22 cellular contexts compared by ENCODE assay signal in genomic region chr2:8578335-8579244, GRCh38.
A peak's percentile ranks its signal among the peaks of the same experiment; 100 is the strongest.
DNase-seq lines count a peak whose midpoint lies in the region; TF ChIP-seq lines count a peak whose summit lies in the region.
"Had no signal": no experiment of that assay in that cellular context is flagged by ENCODE, and none has a peak within 500 bp of the region (broad histone marks: within the 10 kb centered on the region; RNA-seq: fewer than 3 reads in every experiment).

No MANE protein-coding gene starts in this region.

- TF ChIP-seq EP300 in sigmoid colon (IDR thresholded peaks at IDR 0.05): no peak

- no peaks in the 10 kb centered on the region for H3K36me3 ChIP-seq in MG63
- no peaks in the 10 kb centered on the region for H3K36me3 ChIP-seq in sigmoid colon
- H3K36me3 ChIP-seq: esophagus squamous epithelium, lower lobe of right lung had no signal

- DNase-seq in DMS 273 (lab: John Stamatoyannopoulos, UW; ENCODE audit: unreplicated experiment) (peak; percentile 14), DMS 273 treated with DMSO at 0.1 percent for 48 hours (lab: John Stamatoyannopoulos, UW) (no peak), MG63 (peak; percentile 57), ecto neural progenitor cell (ENCODE audit: low spot score) (peak; percentile 31), sigmoid colon (peak; percentile 57), MV-4-11 (lab: John Stamatoyannopoulos, UW) (no peak), NCI-H146 (lab: John Stamatoyannopoulos, UW) (no peak), OCI-M1 (lab: John Stamatoyannopoulos, UW) (no peak)
- DNase-seq: activated CD4-positive, alpha-beta T cell treated with anti-CD3 and anti-CD28 coated beads for 1 hour; activated naive CD4-positive, alpha-beta T cell; caudate nucleus; effector CD8-positive, alpha-beta T cell; esophagus squamous epithelium; glutamatergic neuron; lower lobe of right lung; MM.1S; NCI-H2081 treated with DMSO at 0.1 percent for 48 hours; NCI-H526; stimulated activated CD4-positive, alpha-beta T cell treated with anti-CD3 and anti-CD28 coated beads, Interleukin-2, amount 100 ng/mL, for 48 hours; T-helper 9 cell had no signal

- peaks cover 0 to 10% (median 8%) of the 10 kb centered on the region in 4 donors for H3K4me1 ChIP-seq in sigmoid colon

- H3K27ac ChIP-seq in sigmoid colon: no peak overlapping the region
- H3K27ac ChIP-seq: 22Rv1, esophagus squamous epithelium, lower lobe of right lung had no signal

- TF ChIP-seq POLR2A in sigmoid colon (IDR thresholded peaks at IDR 0.05): no peak

- H3K4me3 ChIP-seq in MG63 (no peak overlapping the region), sigmoid colon (no peak overlapping the region)
- H3K4me3 ChIP-seq: esophagus squamous epithelium, lower lobe of right lung, skin epidermis had no signal

- H3K9me3 ChIP-seq in MG63 (no peaks in the 10 kb centered on the region), sigmoid colon (no peaks in the 10 kb centered on the region)
- H3K9me3 ChIP-seq: esophagus squamous epithelium, lower lobe of right lung had no signal

- H3K27me3 ChIP-seq in MG63 (no peaks in the 10 kb centered on the region), sigmoid colon (no peaks in the 10 kb centered on the region)
- H3K27me3 ChIP-seq: esophagus squamous epithelium had no signal

- 80 to 91% methylated on average over 19 of the region's 19 CpGs for WGBS in sigmoid colon, 2 donors

- intact Hi-C loops in sigmoid colon (cut with DNase I): no loop called here

- no peak for TF ChIP-seq CTCF in sigmoid colon (IDR thresholded peaks at IDR 0.05)

Comparison
In these comparisons a context has a peak if more than half of its experiments do, and no peak if none do; other contexts are left out.
1. DNase-seq: peak in DMS 273 (single experiment), MG63 (single experiment), ecto neural progenitor cell (single experiment) and sigmoid colon (single experiment); none in DMS 273 treated with DMSO at 0.1 percent for 48 hours (single experiment), MV-4-11 (single experiment), NCI-H146 (single experiment) and OCI-M1 (single experiment).